12 cellular contexts compared by ENCODE assay signal in the genomic region with DNA sequence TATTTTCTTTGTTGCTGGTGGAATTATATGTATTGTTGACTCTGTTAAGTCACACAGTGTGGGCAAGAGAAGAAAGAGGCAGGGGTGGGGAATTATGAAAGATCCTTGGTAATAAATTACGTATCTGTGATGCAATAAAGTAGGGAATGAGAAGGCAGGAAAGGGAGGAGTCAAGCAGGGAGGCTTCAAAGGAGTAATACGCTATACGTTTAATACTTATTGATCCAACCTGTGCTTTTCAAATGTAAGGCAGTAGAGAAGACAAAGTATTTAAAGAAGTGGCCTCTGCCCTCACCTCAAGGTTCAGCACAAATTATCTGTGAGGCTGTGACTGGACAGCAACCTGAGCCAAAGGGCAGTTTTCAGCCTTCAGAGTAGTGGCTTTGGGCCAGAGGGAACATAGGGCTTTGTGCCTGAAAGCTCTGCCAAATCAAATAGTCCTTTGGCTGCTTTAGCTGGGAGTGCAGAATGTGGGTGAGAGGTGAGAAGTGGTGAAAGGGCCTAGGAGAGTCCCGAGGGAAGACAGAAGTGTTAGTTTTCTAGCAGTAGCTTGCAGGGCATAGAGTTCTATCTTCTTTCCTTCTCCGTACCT. TPM values are rescaled to one million over a fixed set of nuclear protein-coding genes. Genes with fewer than 3 reads are reported as not detected.
A peak's percentile ranks its signal among the peaks of the same experiment; 100 is the strongest.
DNase-seq lines count a peak whose midpoint lies in the region; ATAC-seq and TF ChIP-seq lines count a peak whose summit lies in the region.
"Had no signal": no experiment of that assay in that cellular context is flagged by ENCODE, and none has a peak within 500 bp of the region (broad histone marks: within the 10 kb centered on the region; RNA-seq: fewer than 3 reads in every experiment).

No MANE protein-coding gene starts in this region.

- peaks cover 5 to 19% (median 14%) of the 10 kb centered on the region in 4 donors for H3K36me3 ChIP-seq in esophagus muscularis mucosa

- no peak for TF ChIP-seq POLR2A in esophagus muscularis mucosa (IDR thresholded peaks at IDR 0.05; ENCODE audit: low read depth)

- H3K4me1 ChIP-seq in esophagus muscularis mucosa, result peaks cover 25 to 39% (median 29%) of the 10 kb centered on the region in 4 donors

- WGBS in esophagus muscularis mucosa, result 33% methylated on average over 5 of the region's 5 CpGs

- H3K27me3 ChIP-seq in esophagus muscularis mucosa, result no peaks in the 10 kb centered on the region

- H3K4me3 ChIP-seq in esophagus muscularis mucosa, result no peak overlapping the region

- intact Hi-C loops in esophagus muscularis mucosa (cut with DNase I), result no loop called here

- no peaks in the 10 kb centered on the region for H3K9me3 ChIP-seq in esophagus muscularis mucosa

- TF ChIP-seq CTCF in esophagus muscularis mucosa (IDR thresholded peaks at IDR 0.05), result no peak

- H3K27ac ChIP-seq in esophagus muscularis mucosa (replicated peaks in 1 of 4), result peak overlapping the region; percentile 71 to 87 (median 82)

- TF ChIP-seq EP300 in esophagus muscularis mucosa (IDR thresholded peaks at IDR 0.05), result no peak

- no peak for ATAC-seq in GM19463 (IDR thresholded peaks at IDR 0.05; ENCODE audit: unreplicated experiment)
- no peak for ATAC-seq in GM18873 (IDR thresholded peaks at IDR 0.05; ENCODE audit: low FRiP score, unreplicated experiment)

- DNase-seq in AG08395 (ENCODE audit: low spot score) (peak; percentile 70), NCI-H460 (ENCODE audit: extremely low read depth, low read depth) (peak; percentile 63), esophagus muscularis mucosa (ENCODE audit: extremely low spot score) (no peak), myocyte (ENCODE audit: low read depth) (peak; percentile 27), GM19240 (ENCODE audit: insufficient read length, low spot score) (no peak), NCI-H1694 treated with DMSO at 0.1 percent for 48 hours (lab: John Stamatoyannopoulos, UW) (no peak)
- DNase-seq: activated naive CD8-positive, alpha-beta T cell treated with anti-CD3 and anti-CD28 coated beads, Interleukin-2, amount 10 ng/mL, durations not matched to agents 7 days and 5 days; islet precursor cell; NCI-H2081 treated with DMSO at 0.1 percent for 48 hours; stimulated activated CD4-positive, alpha-beta T cell treated with anti-CD3 and anti-CD28 coated beads, Interleukin-4, amount 100 ng/mL, for 24 hours had no signal

RNA-seq across cellular contexts. Expression of a gene that starts 1.2 kb away (rescaled TPM):
- 0.40 and 0.52 TPM in 2 replicates for total RNA-seq in NCI-H460 (2014; rRNA removed; shearing (Covaris generic))
- 0.23 and 0.47 TPM in 2 replicates for polyA plus RNA-seq in NCI-H460 (2014; cell fraction: nucleus; rRNA removed)
- total RNA-seq in esophagus muscularis mucosa (1 to 10 TPM in 3 of 4 donors, under 1 TPM in 1; 0.99 to 5.8 (median 2.8) TPM), myocyte (0.05 TPM in 2 replicates)
- 0.23 TPM for polyA plus RNA-seq in myocyte (2012)

RNA-seq across cellular contexts. Expression of a gene that starts 10.2 kb away (rescaled TPM):
- total RNA-seq in NCI-H460 (2014; rRNA removed; shearing (Covaris generic)), result 8.0 and 8.4 TPM in 2 replicates
- 4.4 and 5.1 TPM in 2 replicates for polyA plus RNA-seq in NCI-H460 (2014; cell fraction: nucleus; rRNA removed)
- total RNA-seq in esophagus muscularis mucosa (10 to 100 TPM; 10.8 to 20.2 (median 15.4) TPM), myocyte (7.1 and 7.3 TPM in 2 replicates)
- polyA plus RNA-seq in myocyte (2012), result 6.4 TPM

RNA-seq across cellular contexts. Expression of a gene that starts 10.2 kb away (rescaled TPM):
- 0.17 and 0.30 TPM in 2 replicates for total RNA-seq in NCI-H460 (2014; rRNA removed; shearing (Covaris generic))
- not detected in 2 replicates for polyA plus RNA-seq in NCI-H460 (2014; cell fraction: nucleus; rRNA removed)
- total RNA-seq in esophagus muscularis mucosa (under 1 TPM in 3 of 4 donors, not detected in 1; 0.13 to 0.42 (median 0.17) TPM), myocyte (not detected in 2 replicates)
- polyA plus RNA-seq in myocyte (2012), result 0.04 TPM
- total RNA-seq: activated naive CD8-positive, alpha-beta T cell treated with anti-CD3 and anti-CD28 coated beads, Interleukin-2, amount 10 ng/mL, durations not matched to agents 7 days and 5 days had no signal

RNA-seq across cellular contexts. Expression of a gene that starts 25.1 kb away (rescaled TPM):
- total RNA-seq in NCI-H460 (2014; rRNA removed; shearing (Covaris generic)), result 1.9 and 2.6 TPM in 2 replicates
- polyA plus RNA-seq in NCI-H460 (2014; cell fraction: nucleus; rRNA removed), result 2.0 and 4.5 TPM in 2 replicates
- 10 to 100 TPM; 10.8 to 23.6 (median 18.9) TPM for total RNA-seq in esophagus muscularis mucosa
- 6.3 and 8.0 TPM in 2 replicates for total RNA-seq in myocyte
- polyA plus RNA-seq in myocyte (2012), result 7.7 TPM

Comparison
In these comparisons a context has a peak if more than half of its experiments do, and no peak if none do; other contexts are left out.
1. DNase-seq: peak in AG08395 (single experiment), NCI-H460 (single experiment) and myocyte (single experiment); none in esophagus muscularis mucosa (single experiment), GM19240 (single experiment) and NCI-H1694 treated with DMSO at 0.1 percent for 48 hours (single experiment).